In genomic region chr12:51955702-51956101, GRCh38 we compare ENCODE assay signal across 1 cellular context.
TF ChIP-seq lines count a peak whose summit lies in the region.

No MANE protein-coding gene starts in this region.

TF ChIP-seq in liver, 16 proteins besides CTCF, POLR2A, EP300 and RAD21 (continued from another document):
- TF ChIP-seq GABPA (IDR thresholded peaks at IDR 0.05 in 1 of 2, conservative IDR thresholded peaks at IDR 0.05 in 1 of 2) (no peak), TAF1 (conservative IDR thresholded peaks at IDR 0.05) (no peak), RXRA (IDR thresholded peaks at IDR 0.05) (no peak), FOXA2 (IDR thresholded peaks at IDR 0.05) (no peak), HNF4G (IDR thresholded peaks at IDR 0.05) (no peak)
